14 cellular contexts compared by ENCODE assay signal in genomic region chr4:7766661-7767345, GRCh38.
DNase-seq lines count a peak whose midpoint lies in the region; ATAC-seq and TF ChIP-seq lines count a peak whose summit lies in the region.
"Had no signal": no experiment of that assay in that cellular context is flagged by ENCODE, and none has a peak within 500 bp of the region (broad histone marks: within the 10 kb centered on the region; RNA-seq: fewer than 3 reads in every experiment).

No MANE protein-coding gene starts in this region.

- WGBS in esophagus muscularis mucosa = 97% methylated on average over 7 of the region's 23 CpGs

- no peak for TF ChIP-seq POLR2A in esophagus muscularis mucosa (IDR thresholded peaks at IDR 0.05; ENCODE audit: low read depth)

- peaks cover 93% of the 10 kb centered on the region for H3K79me2 ChIP-seq in osteoblast (ENCODE audit: insufficient read depth, low read length)

- no peak overlapping the region for H3K4me2 ChIP-seq in osteoblast (ENCODE audit: insufficient read depth, low read length)

- TF ChIP-seq EP300 in esophagus muscularis mucosa (IDR thresholded peaks at IDR 0.05) = no peak

- in situ Hi-C loops in G401 (cut with HindIII; ENCODE audit: low sequenced_read_pairs) (no loop called here), ACHN (cut with HindIII; ENCODE audit: low pct_ligation_motif_present, low pct_unique_long_range_greater_than_20kb, low sequenced_read_pairs) (no loop called here)

- peak; percentile 65 for DNase-seq in G401 (ENCODE audit: low spot score)
- DNase-seq in NCI-H2029 treated with DMSO at 0.1 percent for 48 hours (lab: John Stamatoyannopoulos, UW) = peak; percentile 19
- no peak for DNase-seq in esophagus muscularis mucosa (ENCODE audit: extremely low spot score)
- peak; percentile 27 for DNase-seq in osteoblast (ENCODE audit: insufficient read length, low spot score, missing footprints)
- no peak for DNase-seq in Kasumi-1 (lab: John Stamatoyannopoulos, UW)
- DNase-seq in ACHN = no peak
- no peak for DNase-seq in activated T-cell treated with anti-CD3 and anti-CD28 coated beads, Interleukin-2, amount 50 U/mL, for 48 hours
- DNase-seq: DMS 273 treated with DMSO at 0.1 percent for 48 hours, Karpas-422, NCI-H1436, NCI-H2107, SHP77 treated with DMSO at 0.1 percent for 48 hours had no signal

- peak overlapping the region in 3 of 4 donors; percentile 12 to 47 (median 31) for H3K27ac ChIP-seq in esophagus muscularis mucosa (replicated peaks in 1 of 4)
- H3K27ac ChIP-seq in osteoblast (ENCODE audit: low read depth, low read length) = no peak overlapping the region
- H3K27ac ChIP-seq: BLaER1 had no signal

- no peak for TF ChIP-seq CTCF in esophagus muscularis mucosa (IDR thresholded peaks at IDR 0.05)
- no peak for TF ChIP-seq CTCF in osteoblast (IDR thresholded peaks at IDR 0.05; ENCODE audit: extremely low read depth, low read depth, low read length)

- intact Hi-C loops in esophagus muscularis mucosa (cut with DNase I) = no loop called here

- H4K20me1 ChIP-seq in osteoblast (ENCODE audit: insufficient read depth, low read length) = peaks cover 84% of the 10 kb centered on the region
- H4K20me1 ChIP-seq: BLaER1 had no signal

- no peak overlapping the region for H2AFZ ChIP-seq in osteoblast (ENCODE audit: low read length)

- no peak for ATAC-seq in GM21825 (IDR thresholded peaks at IDR 0.05; ENCODE audit: unreplicated experiment)

- H3K27me3 ChIP-seq in esophagus muscularis mucosa = no peaks in the 10 kb centered on the region
- no peaks in the 10 kb centered on the region for H3K27me3 ChIP-seq in osteoblast (ENCODE audit: insufficient read depth, low read length)
- H3K27me3 ChIP-seq: BLaER1 had no signal

- H3K9me3 ChIP-seq in esophagus muscularis mucosa (no peaks in the 10 kb centered on the region), osteoblast (ENCODE audit: low read depth, low read length) (no peaks in the 10 kb centered on the region)
- H3K9me3 ChIP-seq: BLaER1 had no signal

- H3K4me3 ChIP-seq in esophagus muscularis mucosa (no peak overlapping the region), osteoblast (ENCODE audit: insufficient read depth, low read length) (no peak overlapping the region)
- H3K4me3 ChIP-seq: BLaER1 had no signal

- H3K36me3 ChIP-seq in esophagus muscularis mucosa = peaks cover 15 to 87% (median 64%) of the 10 kb centered on the region in 4 donors
- H3K36me3 ChIP-seq in osteoblast (ENCODE audit: insufficient read depth, low read length) = peaks cover 100% of the 10 kb centered on the region

- H3K4me1 ChIP-seq in esophagus muscularis mucosa (peaks cover 7 to 57% (median 45%) of the 10 kb centered on the region in 4 donors), osteoblast (ENCODE audit: insufficient read depth, low read length) (peaks cover 7% of the 10 kb centered on the region)

Comparison
In these comparisons a context has a peak if more than half of its experiments do, and no peak if none do; other contexts are left out.
1. DNase-seq: peak in G401 (single experiment), NCI-H2029 treated with DMSO at 0.1 percent for 48 hours (single experiment) and osteoblast (single experiment); none in esophagus muscularis mucosa (single experiment), Kasumi-1 (0 of 2), ACHN (single experiment) and activated T-cell treated with anti-CD3 and anti-CD28 coated beads, Interleukin-2, amount 50 U/mL, for 48 hours (0 of 2).